In the genomic region with DNA sequence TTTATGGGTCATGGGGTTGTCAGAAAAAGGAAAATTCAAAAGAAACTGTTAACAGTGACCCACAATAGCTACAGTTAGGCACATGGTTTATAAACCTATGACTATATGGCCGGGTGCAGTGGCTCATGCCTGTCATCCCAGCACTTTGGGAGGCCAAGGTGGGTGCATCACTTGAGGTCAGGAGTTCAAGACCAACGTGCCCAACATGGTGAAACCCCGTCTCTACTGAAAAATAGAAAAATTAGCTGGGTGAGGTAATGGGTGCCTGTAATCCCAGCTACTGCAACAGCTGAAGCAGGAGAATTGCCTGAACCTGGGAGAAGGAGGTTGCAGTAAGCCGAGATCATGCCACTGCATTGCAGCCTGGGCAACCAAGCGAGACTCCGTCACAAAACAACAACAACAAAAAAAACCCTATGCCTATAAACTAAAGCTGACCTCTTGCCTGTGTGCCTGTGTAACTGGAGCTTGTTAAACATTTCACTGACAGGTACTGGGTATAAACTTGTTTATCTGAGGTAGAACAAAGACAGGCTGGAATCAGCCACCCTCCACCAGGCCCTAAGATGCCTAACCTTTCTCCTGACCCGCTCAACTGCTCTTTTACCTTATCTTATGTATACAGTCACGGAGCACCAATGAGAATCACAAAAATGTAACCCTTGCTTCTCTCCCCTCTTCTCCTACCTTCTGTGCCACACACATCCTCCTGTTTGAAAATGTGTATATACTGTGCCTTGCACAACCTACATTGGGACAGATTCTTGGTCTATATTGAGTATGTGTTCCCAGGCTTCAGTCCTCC, we compare ENCODE assay signal across 1 cellular context.
A peak's percentile ranks its signal among the peaks of the same experiment; 100 is the strongest.
TF ChIP-seq lines count a peak whose summit lies in the region.

No MANE protein-coding gene starts in this region.

TF ChIP-seq in HepG2, 621 proteins besides CTCF, POLR2A, EP300 and RAD21 (continued from another document and continues in another):
- TF ChIP-seq, protein P1, sequence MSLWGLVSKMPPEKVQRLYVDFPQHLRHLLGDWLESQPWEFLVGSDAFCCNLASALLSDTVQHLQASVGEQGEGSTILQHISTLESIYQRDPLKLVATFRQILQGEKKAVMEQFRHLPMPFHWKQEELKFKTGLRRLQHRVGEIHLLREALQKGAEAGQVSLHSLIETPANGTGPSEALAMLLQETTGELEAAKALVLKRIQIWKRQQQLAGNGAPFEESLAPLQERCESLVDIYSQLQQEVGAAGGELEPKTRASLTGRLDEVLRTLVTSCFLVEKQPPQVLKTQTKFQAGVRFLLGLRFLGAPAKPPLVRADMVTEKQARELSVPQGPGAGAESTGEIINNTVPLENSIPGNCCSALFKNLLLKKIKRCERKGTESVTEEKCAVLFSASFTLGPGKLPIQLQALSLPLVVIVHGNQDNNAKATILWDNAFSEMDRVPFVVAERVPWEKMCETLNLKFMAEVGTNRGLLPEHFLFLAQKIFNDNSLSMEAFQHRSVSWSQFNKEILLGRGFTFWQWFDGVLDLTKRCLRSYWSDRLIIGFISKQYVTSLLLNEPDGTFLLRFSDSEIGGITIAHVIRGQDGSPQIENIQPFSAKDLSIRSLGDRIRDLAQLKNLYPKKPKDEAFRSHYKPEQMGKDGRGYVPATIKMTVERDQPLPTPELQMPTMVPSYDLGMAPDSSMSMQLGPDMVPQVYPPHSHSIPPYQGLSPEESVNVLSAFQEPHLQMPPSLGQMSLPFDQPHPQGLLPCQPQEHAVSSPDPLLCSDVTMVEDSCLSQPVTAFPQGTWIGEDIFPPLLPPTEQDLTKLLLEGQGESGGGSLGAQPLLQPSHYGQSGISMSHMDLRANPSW (CRISPR knock-in tag; IDR thresholded peaks at IDR 0.05; ENCODE audit: borderline replicate concordance), result peak; percentile 68; the same call in 1 of the 2 replicates
- TF ChIP-seq TCF7 (IDR thresholded peaks at IDR 0.05; ENCODE audit: low read depth) (peak; percentile 75), CHD2 (IDR thresholded peaks at IDR 0.05; ENCODE audit: low read depth, low read length) (no peak), MTF2 (CRISPR knock-in tag; IDR thresholded peaks at IDR 0.05; ENCODE audit: borderline replicate concordance) (no peak), HOXA5 (CRISPR knock-in tag; IDR thresholded peaks at IDR 0.05) (no peak), ZNF557 (CRISPR knock-in tag; IDR thresholded peaks at IDR 0.05) (no peak), REL (CRISPR knock-in tag; conservative IDR thresholded peaks at IDR 0.05) (no peak), RCOR2 (CRISPR knock-in tag; IDR thresholded peaks at IDR 0.05) (0 out of 2 replicates have a peak, but pooled peaks have one; percentile 55), ZNF326 (CRISPR knock-in tag; IDR thresholded peaks at IDR 0.05; ENCODE audit: borderline replicate concordance) (no peak), ZFP36L1 (CRISPR knock-in tag; IDR thresholded peaks at IDR 0.05) (no peak), ZNF264 (CRISPR knock-in tag; IDR thresholded peaks at IDR 0.05) (no peak; the same call in 1 of the 2 replicates), ZNF350 (CRISPR knock-in tag; IDR thresholded peaks at IDR 0.05; ENCODE audit: borderline replicate concordance, low read depth) (no peak), ZNF235 (CRISPR knock-in tag; IDR thresholded peaks at IDR 0.05; ENCODE audit: borderline replicate concordance) (no peak), ZNF274 (CRISPR knock-in tag; IDR thresholded peaks at IDR 0.05) (no peak), KDM3A (CRISPR knock-in tag; IDR thresholded peaks at IDR 0.05; ENCODE audit: low read depth) (no peak), RARG (CRISPR knock-in tag; IDR thresholded peaks at IDR 0.05; ENCODE audit: low read depth) (no peak), HMG20B (CRISPR knock-in tag; conservative IDR thresholded peaks at IDR 0.05) (peak; percentile 62; the same call in 1 of the 2 replicates), NFE2 (CRISPR knock-in tag; IDR thresholded peaks at IDR 0.05) (no peak), SRSF1 (optimal IDR thresholded peaks at IDR 0.05; ENCODE audit: low read depth, low read length) (no peak), ZNF839 (CRISPR knock-in tag; IDR thresholded peaks at IDR 0.05; ENCODE audit: borderline replicate concordance) (no peak), KDM1A (CRISPR knock-in tag; IDR thresholded peaks at IDR 0.05) (no peak), AGO2 (optimal IDR thresholded peaks at IDR 0.05; ENCODE audit: low read depth, low read length) (no peak), ZFP1 (CRISPR knock-in tag; IDR thresholded peaks at IDR 0.05) (no peak), JDP2 (CRISPR knock-in tag; IDR thresholded peaks at IDR 0.05; ENCODE audit: borderline replicate concordance) (no peak), IRF2 (CRISPR knock-in tag; IDR thresholded peaks at IDR 0.05) (no peak)
- TF ChIP-seq, protein P2, sequence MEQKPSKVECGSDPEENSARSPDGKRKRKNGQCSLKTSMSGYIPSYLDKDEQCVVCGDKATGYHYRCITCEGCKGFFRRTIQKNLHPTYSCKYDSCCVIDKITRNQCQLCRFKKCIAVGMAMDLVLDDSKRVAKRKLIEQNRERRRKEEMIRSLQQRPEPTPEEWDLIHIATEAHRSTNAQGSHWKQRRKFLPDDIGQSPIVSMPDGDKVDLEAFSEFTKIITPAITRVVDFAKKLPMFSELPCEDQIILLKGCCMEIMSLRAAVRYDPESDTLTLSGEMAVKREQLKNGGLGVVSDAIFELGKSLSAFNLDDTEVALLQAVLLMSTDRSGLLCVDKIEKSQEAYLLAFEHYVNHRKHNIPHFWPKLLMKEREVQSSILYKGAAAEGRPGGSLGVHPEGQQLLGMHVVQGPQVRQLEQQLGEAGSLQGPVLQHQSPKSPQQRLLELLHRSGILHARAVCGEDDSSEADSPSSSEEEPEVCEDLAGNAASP (CRISPR knock-in tag; IDR thresholded peaks at IDR 0.05; ENCODE audit: borderline replicate concordance), result peak; percentile 87
- TF ChIP-seq, protein P3, sequence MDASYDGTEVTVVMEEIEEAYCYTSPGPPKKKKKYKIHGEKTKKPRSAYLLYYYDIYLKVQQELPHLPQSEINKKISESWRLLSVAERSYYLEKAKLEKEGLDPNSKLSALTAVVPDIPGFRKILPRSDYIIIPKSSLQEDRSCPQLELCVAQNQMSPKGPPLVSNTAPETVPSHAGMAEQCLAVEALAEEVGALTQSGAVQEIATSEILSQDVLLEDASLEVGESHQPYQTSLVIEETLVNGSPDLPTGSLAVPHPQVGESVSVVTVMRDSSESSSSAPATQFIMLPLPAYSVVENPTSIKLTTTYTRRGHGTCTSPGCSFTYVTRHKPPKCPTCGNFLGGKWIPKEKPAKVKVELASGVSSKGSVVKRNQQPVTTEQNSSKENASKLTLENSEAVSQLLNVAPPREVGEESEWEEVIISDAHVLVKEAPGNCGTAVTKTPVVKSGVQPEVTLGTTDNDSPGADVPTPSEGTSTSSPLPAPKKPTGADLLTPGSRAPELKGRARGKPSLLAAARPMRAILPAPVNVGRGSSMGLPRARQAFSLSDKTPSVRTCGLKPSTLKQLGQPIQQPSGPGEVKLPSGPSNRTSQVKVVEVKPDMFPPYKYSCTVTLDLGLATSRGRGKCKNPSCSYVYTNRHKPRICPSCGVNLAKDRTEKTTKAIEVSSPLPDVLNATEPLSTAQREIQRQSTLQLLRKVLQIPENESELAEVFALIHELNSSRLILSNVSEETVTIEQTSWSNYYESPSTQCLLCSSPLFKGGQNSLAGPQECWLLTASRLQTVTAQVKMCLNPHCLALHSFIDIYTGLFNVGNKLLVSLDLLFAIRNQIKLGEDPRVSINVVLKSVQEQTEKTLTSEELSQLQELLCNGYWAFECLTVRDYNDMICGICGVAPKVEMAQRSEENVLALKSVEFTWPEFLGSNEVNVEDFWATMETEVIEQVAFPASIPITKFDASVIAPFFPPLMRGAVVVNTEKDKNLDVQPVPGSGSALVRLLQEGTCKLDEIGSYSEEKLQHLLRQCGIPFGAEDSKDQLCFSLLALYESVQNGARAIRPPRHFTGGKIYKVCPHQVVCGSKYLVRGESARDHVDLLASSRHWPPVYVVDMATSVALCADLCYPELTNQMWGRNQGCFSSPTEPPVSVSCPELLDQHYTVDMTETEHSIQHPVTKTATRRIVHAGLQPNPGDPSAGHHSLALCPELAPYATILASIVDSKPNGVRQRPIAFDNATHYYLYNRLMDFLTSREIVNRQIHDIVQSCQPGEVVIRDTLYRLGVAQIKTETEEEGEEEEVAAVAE (CRISPR knock-in tag; IDR thresholded peaks at IDR 0.05; ENCODE audit: borderline replicate concordance), result no peak
- TF ChIP-seq, protein P4, sequence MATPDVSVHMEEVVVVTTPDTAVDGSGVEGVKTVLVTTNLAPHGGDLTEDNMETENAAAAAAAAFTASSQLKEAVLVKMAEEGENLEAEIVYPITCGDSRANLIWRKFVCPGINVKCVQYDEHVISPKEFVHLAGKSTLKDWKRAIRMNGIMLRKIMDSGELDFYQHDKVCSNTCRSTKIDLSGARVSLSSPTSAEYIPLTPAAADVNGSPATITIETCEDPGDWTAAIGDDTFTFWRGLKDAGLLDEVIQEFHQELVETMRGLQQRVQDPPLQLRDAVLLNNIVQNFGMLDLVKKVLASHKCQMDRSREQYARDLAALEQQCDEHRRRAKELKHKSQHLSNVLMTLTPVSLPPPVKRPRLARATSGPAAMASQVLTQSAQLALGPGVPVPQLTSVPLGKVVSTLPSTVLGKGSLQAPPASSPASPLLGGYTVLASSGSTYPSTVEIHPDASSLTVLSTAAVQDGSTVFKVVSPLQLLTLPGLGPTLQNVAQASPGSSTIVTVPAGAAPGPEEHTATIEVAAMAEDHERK (CRISPR knock-in tag; IDR thresholded peaks at IDR 0.05; ENCODE audit: low read depth), result no peak
- TF ChIP-seq, protein P5, sequence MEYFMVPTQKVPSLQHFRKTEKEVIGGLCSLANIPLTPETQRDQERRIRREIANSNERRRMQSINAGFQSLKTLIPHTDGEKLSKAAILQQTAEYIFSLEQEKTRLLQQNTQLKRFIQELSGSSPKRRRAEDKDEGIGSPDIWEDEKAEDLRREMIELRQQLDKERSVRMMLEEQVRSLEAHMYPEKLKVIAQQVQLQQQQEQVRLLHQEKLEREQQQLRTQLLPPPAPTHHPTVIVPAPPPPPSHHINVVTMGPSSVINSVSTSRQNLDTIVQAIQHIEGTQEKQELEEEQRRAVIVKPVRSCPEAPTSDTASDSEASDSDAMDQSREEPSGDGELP (IDR thresholded peaks at IDR 0.05; ENCODE audit: borderline replicate concordance, low read depth), result peak; percentile 43; the same call in 1 of the 2 replicates
- TF ChIP-seq, protein P6, sequence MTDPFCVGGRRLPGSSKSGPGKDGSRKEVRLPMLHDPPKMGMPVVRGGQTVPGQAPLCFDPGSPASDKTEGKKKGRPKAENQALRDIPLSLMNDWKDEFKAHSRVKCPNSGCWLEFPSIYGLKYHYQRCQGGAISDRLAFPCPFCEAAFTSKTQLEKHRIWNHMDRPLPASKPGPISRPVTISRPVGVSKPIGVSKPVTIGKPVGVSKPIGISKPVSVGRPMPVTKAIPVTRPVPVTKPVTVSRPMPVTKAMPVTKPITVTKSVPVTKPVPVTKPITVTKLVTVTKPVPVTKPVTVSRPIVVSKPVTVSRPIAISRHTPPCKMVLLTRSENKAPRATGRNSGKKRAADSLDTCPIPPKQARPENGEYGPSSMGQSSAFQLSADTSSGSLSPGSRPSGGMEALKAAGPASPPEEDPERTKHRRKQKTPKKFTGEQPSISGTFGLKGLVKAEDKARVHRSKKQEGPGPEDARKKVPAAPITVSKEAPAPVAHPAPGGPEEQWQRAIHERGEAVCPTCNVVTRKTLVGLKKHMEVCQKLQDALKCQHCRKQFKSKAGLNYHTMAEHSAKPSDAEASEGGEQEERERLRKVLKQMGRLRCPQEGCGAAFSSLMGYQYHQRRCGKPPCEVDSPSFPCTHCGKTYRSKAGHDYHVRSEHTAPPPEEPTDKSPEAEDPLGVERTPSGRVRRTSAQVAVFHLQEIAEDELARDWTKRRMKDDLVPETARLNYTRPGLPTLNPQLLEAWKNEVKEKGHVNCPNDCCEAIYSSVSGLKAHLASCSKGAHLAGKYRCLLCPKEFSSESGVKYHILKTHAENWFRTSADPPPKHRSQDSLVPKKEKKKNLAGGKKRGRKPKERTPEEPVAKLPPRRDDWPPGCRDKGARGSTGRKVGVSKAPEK (CRISPR knock-in tag; IDR thresholded peaks at IDR 0.05; ENCODE audit: borderline replicate concordance), result no peak
- TF ChIP-seq, protein P7, sequence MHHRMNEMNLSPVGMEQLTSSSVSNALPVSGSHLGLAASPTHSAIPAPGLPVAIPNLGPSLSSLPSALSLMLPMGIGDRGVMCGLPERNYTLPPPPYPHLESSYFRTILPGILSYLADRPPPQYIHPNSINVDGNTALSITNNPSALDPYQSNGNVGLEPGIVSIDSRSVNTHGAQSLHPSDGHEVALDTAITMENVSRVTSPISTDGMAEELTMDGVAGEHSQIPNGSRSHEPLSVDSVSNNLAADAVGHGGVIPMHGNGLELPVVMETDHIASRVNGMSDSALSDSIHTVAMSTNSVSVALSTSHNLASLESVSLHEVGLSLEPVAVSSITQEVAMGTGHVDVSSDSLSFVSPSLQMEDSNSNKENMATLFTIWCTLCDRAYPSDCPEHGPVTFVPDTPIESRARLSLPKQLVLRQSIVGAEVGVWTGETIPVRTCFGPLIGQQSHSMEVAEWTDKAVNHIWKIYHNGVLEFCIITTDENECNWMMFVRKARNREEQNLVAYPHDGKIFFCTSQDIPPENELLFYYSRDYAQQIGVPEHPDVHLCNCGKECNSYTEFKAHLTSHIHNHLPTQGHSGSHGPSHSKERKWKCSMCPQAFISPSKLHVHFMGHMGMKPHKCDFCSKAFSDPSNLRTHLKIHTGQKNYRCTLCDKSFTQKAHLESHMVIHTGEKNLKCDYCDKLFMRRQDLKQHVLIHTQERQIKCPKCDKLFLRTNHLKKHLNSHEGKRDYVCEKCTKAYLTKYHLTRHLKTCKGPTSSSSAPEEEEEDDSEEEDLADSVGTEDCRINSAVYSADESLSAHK (CRISPR knock-in tag; IDR thresholded peaks at IDR 0.05; ENCODE audit: borderline replicate concordance), result no peak
- TF ChIP-seq, protein P8, sequence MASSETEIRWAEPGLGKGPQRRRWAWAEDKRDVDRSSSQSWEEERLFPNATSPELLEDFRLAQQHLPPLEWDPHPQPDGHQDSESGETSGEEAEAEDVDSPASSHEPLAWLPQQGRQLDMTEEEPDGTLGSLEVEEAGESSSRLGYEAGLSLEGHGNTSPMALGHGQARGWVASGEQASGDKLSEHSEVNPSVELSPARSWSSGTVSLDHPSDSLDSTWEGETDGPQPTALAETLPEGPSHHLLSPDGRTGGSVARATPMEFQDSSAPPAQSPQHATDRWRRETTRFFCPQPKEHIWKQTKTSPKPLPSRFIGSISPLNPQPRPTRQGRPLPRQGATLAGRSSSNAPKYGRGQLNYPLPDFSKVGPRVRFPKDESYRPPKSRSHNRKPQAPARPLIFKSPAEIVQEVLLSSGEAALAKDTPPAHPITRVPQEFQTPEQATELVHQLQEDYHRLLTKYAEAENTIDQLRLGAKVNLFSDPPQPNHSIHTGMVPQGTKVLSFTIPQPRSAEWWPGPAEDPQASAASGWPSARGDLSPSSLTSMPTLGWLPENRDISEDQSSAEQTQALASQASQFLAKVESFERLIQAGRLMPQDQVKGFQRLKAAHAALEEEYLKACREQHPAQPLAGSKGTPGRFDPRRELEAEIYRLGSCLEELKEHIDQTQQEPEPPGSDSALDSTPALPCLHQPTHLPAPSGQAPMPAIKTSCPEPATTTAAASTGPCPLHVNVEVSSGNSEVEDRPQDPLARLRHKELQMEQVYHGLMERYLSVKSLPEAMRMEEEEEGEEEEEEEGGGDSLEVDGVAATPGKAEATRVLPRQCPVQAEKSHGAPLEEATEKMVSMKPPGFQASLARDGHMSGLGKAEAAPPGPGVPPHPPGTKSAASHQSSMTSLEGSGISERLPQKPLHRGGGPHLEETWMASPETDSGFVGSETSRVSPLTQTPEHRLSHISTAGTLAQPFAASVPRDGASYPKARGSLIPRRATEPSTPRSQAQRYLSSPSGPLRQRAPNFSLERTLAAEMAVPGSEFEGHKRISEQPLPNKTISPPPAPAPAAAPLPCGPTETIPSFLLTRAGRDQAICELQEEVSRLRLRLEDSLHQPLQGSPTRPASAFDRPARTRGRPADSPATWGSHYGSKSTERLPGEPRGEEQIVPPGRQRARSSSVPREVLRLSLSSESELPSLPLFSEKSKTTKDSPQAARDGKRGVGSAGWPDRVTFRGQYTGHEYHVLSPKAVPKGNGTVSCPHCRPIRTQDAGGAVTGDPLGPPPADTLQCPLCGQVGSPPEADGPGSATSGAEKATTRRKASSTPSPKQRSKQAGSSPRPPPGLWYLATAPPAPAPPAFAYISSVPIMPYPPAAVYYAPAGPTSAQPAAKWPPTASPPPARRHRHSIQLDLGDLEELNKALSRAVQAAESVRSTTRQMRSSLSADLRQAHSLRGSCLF (CRISPR knock-in tag; IDR thresholded peaks at IDR 0.05; ENCODE audit: borderline replicate concordance), result no peak
